Comparison of ENCODE assay signal across 8 cellular contexts in genomic region chr17:27544350-27545131, GRCh38.
DNase-seq lines count a peak whose midpoint lies in the region; ATAC-seq and TF ChIP-seq lines count a peak whose summit lies in the region.

No MANE protein-coding gene starts in this region.

- WGBS in stomach, 5 donors = 68 to 78% (median 77%) methylated on average over 10 of the region's 10 CpGs
- 96% methylated on average over 10 of the region's 10 CpGs for WGBS in esophagus muscularis mucosa

- H3K36me3 Mint-ChIP-seq in activated naive CD8-positive, alpha-beta T cell treated with anti-CD3 and anti-CD28 coated beads for 36 hours = peaks cover 10% of the 10 kb centered on the region

- peak overlapping the region; percentile 94 for H3K27ac Mint-ChIP-seq in activated naive CD8-positive, alpha-beta T cell treated with anti-CD3 and anti-CD28 coated beads for 36 hours

- H3K4me1 ChIP-seq in stomach = peaks cover 19 to 70% (median 50%) of the 10 kb centered on the region in 4 donors
- H3K4me1 ChIP-seq in esophagus muscularis mucosa = peaks cover 11 to 42% (median 27%) of the 10 kb centered on the region in 4 donors

- TF ChIP-seq POLR2A in stomach (IDR thresholded peaks at IDR 0.05) (no peak), esophagus muscularis mucosa (IDR thresholded peaks at IDR 0.05; ENCODE audit: low read depth) (no peak)

- intact Hi-C loops in stomach (cut with DNase I; ENCODE audit: low total_unique reads) = no loop called here
- intact Hi-C loops in esophagus muscularis mucosa (cut with DNase I) = no loop called here

- H3K9me3 ChIP-seq in stomach = no peaks in the 10 kb centered on the region
- no peaks in the 10 kb centered on the region for H3K9me3 ChIP-seq in esophagus muscularis mucosa

- H3K4me3 ChIP-seq in stomach = no peak overlapping the region
- no peak overlapping the region for H3K4me3 ChIP-seq in esophagus muscularis mucosa

- H3K4me1 Mint-ChIP-seq in activated naive CD8-positive, alpha-beta T cell treated with anti-CD3 and anti-CD28 coated beads for 36 hours = peaks cover 67% of the 10 kb centered on the region

- no peaks in the 10 kb centered on the region for H3K36me3 ChIP-seq in stomach
- H3K36me3 ChIP-seq in esophagus muscularis mucosa = no peaks in the 10 kb centered on the region

- TF ChIP-seq CTCF in stomach (IDR thresholded peaks at IDR 0.05) (no peak), esophagus muscularis mucosa (IDR thresholded peaks at IDR 0.05) (no peak)

- H3K4me3 Mint-ChIP-seq in activated naive CD8-positive, alpha-beta T cell treated with anti-CD3 and anti-CD28 coated beads for 36 hours = peak overlapping the region; percentile 70

- H3K9me3 Mint-ChIP-seq in activated naive CD8-positive, alpha-beta T cell treated with anti-CD3 and anti-CD28 coated beads for 36 hours = peaks cover 2% of the 10 kb centered on the region

- peaks cover 4% of the 10 kb centered on the region for H3K27me3 Mint-ChIP-seq in activated naive CD8-positive, alpha-beta T cell treated with anti-CD3 and anti-CD28 coated beads for 36 hours

- H3K27ac ChIP-seq in stomach (no peak overlapping the region), esophagus muscularis mucosa (replicated peaks in 1 of 4) (no peak overlapping the region)

- DNase-seq in NOMO-1 (lab: John Stamatoyannopoulos, UW; ENCODE audit: unreplicated experiment in 2 of 2) = peak; percentile 87 to 89
- DNase-seq in activated naive CD8-positive, alpha-beta T cell treated with anti-CD3 and anti-CD28 coated beads for 36 hours = peak; percentile 85
- peak; percentile 46 for DNase-seq in stimulated activated CD8-positive, alpha-beta memory T cell treated with anti-CD3 and anti-CD28 coated beads, Interleukin-7, amount 100 ng/mL, for 24 hours (ENCODE audit: low read depth)
- DNase-seq in stomach = no peak
- DNase-seq in esophagus muscularis mucosa (ENCODE audit: extremely low spot score) = no peak
- no peak for DNase-seq in left lobe of liver (ENCODE audit: low spot score)

- H3K27me3 ChIP-seq in stomach = no peaks in the 10 kb centered on the region
- H3K27me3 ChIP-seq in esophagus muscularis mucosa = no peaks in the 10 kb centered on the region

- ATAC-seq in GM18519 (IDR thresholded peaks at IDR 0.05; ENCODE audit: low FRiP score, unreplicated experiment) (peak; percentile 68), HG02759 (IDR thresholded peaks at IDR 0.05; ENCODE audit: unreplicated experiment) (peak; percentile 76), left lobe of liver (no peak)

- TF ChIP-seq EP300 in stomach (IDR thresholded peaks at IDR 0.05) (no peak), esophagus muscularis mucosa (IDR thresholded peaks at IDR 0.05) (no peak)

Comparison
In these comparisons a context has a peak if more than half of its experiments do, and no peak if none do; other contexts are left out.
1. DNase-seq: peak in NOMO-1 (2 of 2), activated naive CD8-positive, alpha-beta T cell treated with anti-CD3 and anti-CD28 coated beads for 36 hours (single experiment) and stimulated activated CD8-positive, alpha-beta memory T cell treated with anti-CD3 and anti-CD28 coated beads, Interleukin-7, amount 100 ng/mL, for 24 hours (single experiment); none in stomach (single experiment), esophagus muscularis mucosa (single experiment) and left lobe of liver (single experiment).